Comparison of ENCODE assay signal across 28 cellular contexts in the genomic region with DNA sequence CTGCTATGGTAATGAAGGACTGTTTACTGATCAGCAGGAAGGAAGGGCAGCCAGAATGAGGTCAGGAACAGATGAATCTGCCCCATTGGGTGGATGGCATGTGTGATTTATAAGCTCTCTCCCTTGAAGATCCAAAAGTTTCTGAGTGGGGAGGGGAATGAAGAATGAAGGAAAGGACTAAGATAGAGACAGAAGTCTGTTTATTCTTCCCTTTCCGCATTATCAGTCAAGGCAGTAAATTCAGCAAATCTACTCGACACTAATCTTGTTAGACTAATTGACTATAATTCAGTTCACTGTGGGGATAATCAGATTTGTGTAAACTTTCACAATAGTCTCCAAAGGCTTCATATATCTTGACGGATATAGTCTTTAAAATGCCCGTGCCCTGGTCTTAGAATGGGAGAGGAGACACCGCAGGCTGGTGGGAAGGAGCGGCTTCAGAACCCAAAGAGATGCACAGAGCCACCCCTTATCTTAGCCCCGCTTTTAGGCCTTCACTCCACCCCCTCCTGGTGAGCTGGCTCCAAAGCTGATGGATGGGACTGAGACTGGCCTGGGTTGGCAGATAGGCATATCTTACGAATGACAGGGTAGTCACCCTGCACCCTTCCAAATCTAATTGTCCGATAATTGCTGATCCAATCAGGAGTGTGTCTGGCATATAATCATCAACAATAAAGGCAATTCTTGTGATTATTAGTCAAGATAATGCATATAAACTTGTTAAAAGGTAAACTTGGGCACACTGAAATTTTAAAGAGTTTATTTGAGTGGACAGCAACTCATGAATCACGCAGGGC.
A peak's percentile ranks its signal among the peaks of the same experiment; 100 is the strongest.
DNase-seq lines count a peak whose midpoint lies in the region; ATAC-seq, FAIRE-seq and TF ChIP-seq lines count a peak whose summit lies in the region.
"Had no signal": no experiment of that assay in that cellular context is flagged by ENCODE, and none has a peak within 500 bp of the region (broad histone marks: within the 10 kb centered on the region; RNA-seq: fewer than 3 reads in every experiment).

No MANE protein-coding gene starts in this region.

- in situ Hi-C loops in K562 (cut with MboI), result no loop called here

- H3K27me3 ChIP-seq in A673 (replicated peaks; ENCODE audit: insufficient read depth, low read depth, low read length, poor library complexity) (peaks cover 85% of the 10 kb centered on the region), K562 (ENCODE audit: control insufficient read depth in 2 of 2, insufficient read depth in 2 of 2, low read length in 2 of 2) (peaks cover 10 to 19% of the 10 kb centered on the region in 2 experiments; a peak in 2 of 5 replicates)
- H3K27me3 ChIP-seq: neural progenitor cell, right lobe of liver, suprapubic skin had no signal

- no peak; the same call in 1 of the 2 replicates for TF ChIP-seq EP300 in K562 (IDR thresholded peaks at IDR 0.05; ENCODE audit: low read length)

- peak; percentile 57 for FAIRE-seq in K562 (lab: Jason Lieb, UNC)
- FAIRE-seq: astrocyte, keratinocyte had no signal

- peak; percentile 66 for ATAC-seq in K562
- ATAC-seq in GM18502 (IDR thresholded peaks at IDR 0.05; ENCODE audit: poor library complexity, unreplicated experiment), result no peak
- ATAC-seq: activated CD4-positive, alpha-beta T cell treated with anti-CD3 and anti-CD28 coated beads for 36 hours; right lobe of liver had no signal

- intact Hi-C loops in A673 (cut with micrococcal nuclease; ENCODE audit: unreplicated experiment) (no loop called here), K562 (cut with micrococcal nuclease) (no loop called here)

- no peaks in the 10 kb centered on the region for H3K9me3 Mint-ChIP-seq in activated CD4-positive, alpha-beta T cell treated with anti-CD3 and anti-CD28 coated beads, Interleukin-2, amount 10 ng/mL, durations not matched to agents 7 days and 5 days
- H3K9me3 Mint-ChIP-seq: activated naive CD8-positive, alpha-beta T cell treated with anti-CD3 and anti-CD28 coated beads for 36 hours; T-helper 1 cell treated with Interleukin-12 subunit alpha and Interleukin-12 subunit beta and Interleukin-4 antibody, amounts not matched to agents 30 μg/mL and 1 μg/mL, for 36 hours had no signal

- H3K27me3 Mint-ChIP-seq in activated CD4-positive, alpha-beta T cell treated with anti-CD3 and anti-CD28 coated beads, Interleukin-2, amount 10 ng/mL, durations not matched to agents 7 days and 5 days, result peaks cover 4% of the 10 kb centered on the region
- H3K27me3 Mint-ChIP-seq: activated naive CD8-positive, alpha-beta T cell treated with anti-CD3 and anti-CD28 coated beads for 36 hours had no signal

- no peak for TF ChIP-seq RAD21 in K562 (CRISPR knock-in tag; conservative IDR thresholded peaks at IDR 0.05 in 1 of 2, IDR thresholded peaks at IDR 0.05 in 1 of 2)

- TF ChIP-seq POLR2A in K562 (conservative IDR thresholded peaks at IDR 0.05), result no peak

- H3K79me2 ChIP-seq in K562 (ENCODE audit: control insufficient read depth, insufficient read depth, low read length), result no peaks in the 10 kb centered on the region

- H3K27ac ChIP-seq in A673 (ENCODE audit: low read depth, low read length, poor library complexity, severe bottlenecking) (no peak overlapping the region), K562 (ENCODE audit: extremely low read depth, low read depth, low read length) (no peak overlapping the region)
- H3K27ac ChIP-seq: lower lobe of right lung, neural progenitor cell, right lobe of liver, suprapubic skin had no signal

- TF ChIP-seq CTCF in A673 (conservative IDR thresholded peaks at IDR 0.05; ENCODE audit: low read depth, low read length) (no peak), K562 (IDR thresholded peaks at IDR 0.05 in 2 of 3, conservative IDR thresholded peaks at IDR 0.05 in 1 of 3; ENCODE audit: insufficient read depth in 2 of 3, low read depth in 1 of 3, low read length in 3 of 3) (no peak)

- POLR2A ChIA-PET in A673 (lab: Charles Lee; ENCODE audit: low non-redundant PET) (no interaction called here), K562 (lab: Yijun Ruan, JAX) (interaction anchor here (0.6 to 1.7 kb wide), 5 partner anchors 10 to 398 kb away, joined by 3 to 6 read pairs (median 3); no protein-coding TSS in a partner anchor)
- POLR2A ChIA-PET in activated CD4-positive, alpha-beta T cell treated with anti-CD3 and anti-CD28 coated beads, Interleukin-2, amount 10 ng/mL, durations not matched to agents 7 days and 5 days (lab: Charles Lee), result no interaction called here

- DNase-seq in A673 (ENCODE audit: low spot score) (peak; percentile 94), NCI-H226 (peak; percentile 37), K562 (ENCODE audit: extremely low read depth in 1 of 4, low spot score in 3 of 4) (peak in 2 of 4 experiments; percentile 41 to 63), left kidney (ENCODE audit: low read depth, low spot score) (peak; percentile 58), GF-D8 (lab: John Stamatoyannopoulos, UW) (no peak)
- DNase-seq in stimulated activated CD4-positive, alpha-beta T cell treated with anti-CD3 and anti-CD28 coated beads, Interleukin-4, amount 100 ng/mL, for 24 hours, result no peak
- DNase-seq in activated CD4-positive, alpha-beta T cell treated with anti-CD3 and anti-CD28 coated beads, Interleukin-2, amount 10 ng/mL, durations not matched to agents 7 days and 5 days, result no peak
- DNase-seq: 8988T; activated CD4-positive, alpha-beta T cell treated with anti-CD3 and anti-CD28 coated beads for 36 hours; activated effector memory CD4-positive, alpha-beta T cell treated with Interleukin-2 at 50 U/mL for 16 hours; activated naive CD8-positive, alpha-beta T cell treated with anti-CD3 and anti-CD28 coated beads for 36 hours; activated T-cell treated with anti-CD3 and anti-CD28 coated beads for 4 hours; CD4-positive, CD25-positive, alpha-beta regulatory T cell; DMS 273 treated with DMSO at 0.1 percent for 48 hours; H7; lower lobe of right lung; NCI-H1105; NCI-H187 treated with DMSO at 0.1 percent for 48 hours; NCI-H2171 treated with DMSO at 0.1 percent for 48 hours; NCI-H524 treated with DMSO at 0.1 percent for 48 hours; right lobe of liver; stimulated activated naive CD4-positive, alpha-beta T cell had no signal

- 4% methylated on average over 10 of the region's 10 CpGs for WGBS in K562 (ENCODE audit: insufficient coverage, low coverage, missing lambda C conversion rate)

- H3K4me1 ChIP-seq in A673 (ENCODE audit: insufficient read depth, low read length, poor library complexity, severe bottlenecking) (peaks cover 15% of the 10 kb centered on the region), K562 (replicated peaks in 1 of 2; ENCODE audit: control insufficient read depth in 2 of 2, insufficient read depth in 2 of 2, low read length in 2 of 2) (peaks cover 0 to 26% of the 10 kb centered on the region in 2 experiments; a peak in 4 of 5 replicates)
- H3K4me1 ChIP-seq: lower lobe of right lung, neural progenitor cell, right lobe of liver, suprapubic skin had no signal

- H3K4me1 Mint-ChIP-seq in activated CD4-positive, alpha-beta T cell treated with anti-CD3 and anti-CD28 coated beads, Interleukin-2, amount 10 ng/mL, durations not matched to agents 7 days and 5 days, result no peaks in the 10 kb centered on the region
- H3K4me1 Mint-ChIP-seq: activated CD4-positive, alpha-beta T cell treated with anti-CD3 and anti-CD28 coated beads for 36 hours; CD4-positive, CD25-positive, alpha-beta regulatory T cell had no signal

- no peak overlapping the region for H2AFZ ChIP-seq in K562 (ENCODE audit: low read depth, low read length)
- H2AFZ ChIP-seq: neural progenitor cell had no signal

- H4K20me1 ChIP-seq in K562 (replicated peaks; ENCODE audit: control insufficient read depth, insufficient read depth, low read length), result no peaks in the 10 kb centered on the region

- no peak overlapping the region for H3K9ac ChIP-seq in K562 (ENCODE audit: insufficient read depth in 1 of 2, low read depth in 2 of 2, low read length in 2 of 2)
- H3K9ac ChIP-seq: neural progenitor cell had no signal

- H3K9me1 ChIP-seq in K562 (ENCODE audit: control insufficient read depth, insufficient read depth, low read length), result peaks cover 5% of the 10 kb centered on the region

- CTCF ChIA-PET in A673 (lab: Charles Lee), result interaction anchor here (1.2 kb wide), 1 partner anchor 73 kb away, joined by 3 read pairs; a partner anchor contains a TSS
- CTCF ChIA-PET in K562 (lab: Yijun Ruan, JAX; ENCODE audit: low intra/inter-chr PET ratio), result no interaction called here
- CTCF ChIA-PET in activated CD4-positive, alpha-beta T cell treated with anti-CD3 and anti-CD28 coated beads, Interleukin-2, amount 10 ng/mL, durations not matched to agents 7 days and 5 days (lab: Charles Lee), result no interaction called here

- H3K36me3 Mint-ChIP-seq in activated CD4-positive, alpha-beta T cell treated with anti-CD3 and anti-CD28 coated beads, Interleukin-2, amount 10 ng/mL, durations not matched to agents 7 days and 5 days (ENCODE audit: low read depth), result no peaks in the 10 kb centered on the region
- H3K36me3 Mint-ChIP-seq: activated naive CD8-positive, alpha-beta T cell treated with anti-CD3 and anti-CD28 coated beads for 36 hours; CD4-positive, CD25-positive, alpha-beta regulatory T cell; neural progenitor cell had no signal

- no peak overlapping the region for H3K27ac Mint-ChIP-seq in activated CD4-positive, alpha-beta T cell treated with anti-CD3 and anti-CD28 coated beads, Interleukin-2, amount 10 ng/mL, durations not matched to agents 7 days and 5 days
- H3K27ac Mint-ChIP-seq: activated CD4-positive, alpha-beta T cell treated with anti-CD3 and anti-CD28 coated beads for 36 hours; activated naive CD8-positive, alpha-beta T cell treated with anti-CD3 and anti-CD28 coated beads for 36 hours; CD4-positive, CD25-positive, alpha-beta regulatory T cell; neural progenitor cell; T-helper 1 cell treated with Interleukin-12 subunit alpha and Interleukin-12 subunit beta and Interleukin-4 antibody, amounts not matched to agents 30 μg/mL and 1 μg/mL, for 36 hours had no signal

- H3K4me3 ChIP-seq in A673 (ENCODE audit: low read depth, low read length, poor library complexity, severe bottlenecking) (no peak overlapping the region), K562 (no peak overlapping the region)
- H3K4me3 ChIP-seq: lower lobe of right lung, neural progenitor cell, right lobe of liver, suprapubic skin had no signal

- no TSS peak for BruUV-seq in A673 (replicated peaks; lab: Mats Ljungman, UMichigan)
- no TSS peak for BruUV-seq in K562 (replicated peaks; lab: Mats Ljungman, UMichigan)

- H3K9me3 ChIP-seq in A673 (ENCODE audit: low read depth, low read length, poor library complexity, severe bottlenecking) (no peaks in the 10 kb centered on the region), K562 (replicated peaks; ENCODE audit: control insufficient read depth, insufficient read depth, low read depth, low read length) (peaks cover 2% of the 10 kb centered on the region)
- H3K9me3 ChIP-seq: lower lobe of right lung, right lobe of liver, suprapubic skin had no signal

- H3K4me3 Mint-ChIP-seq in activated CD4-positive, alpha-beta T cell treated with anti-CD3 and anti-CD28 coated beads, Interleukin-2, amount 10 ng/mL, durations not matched to agents 7 days and 5 days, result no peak overlapping the region
- H3K4me3 Mint-ChIP-seq: activated CD4-positive, alpha-beta T cell treated with anti-CD3 and anti-CD28 coated beads for 36 hours; activated naive CD8-positive, alpha-beta T cell treated with anti-CD3 and anti-CD28 coated beads for 36 hours; CD4-positive, CD25-positive, alpha-beta regulatory T cell; neural progenitor cell; T-helper 1 cell treated with Interleukin-12 subunit alpha and Interleukin-12 subunit beta and Interleukin-4 antibody, amounts not matched to agents 30 μg/mL and 1 μg/mL, for 36 hours had no signal

- H3K36me3 ChIP-seq in A673 (ENCODE audit: insufficient read depth, low read length, poor library complexity, severe bottlenecking), result no peaks in the 10 kb centered on the region
- H3K36me3 ChIP-seq in K562 (ENCODE audit: control insufficient read depth, insufficient read depth, low read length), result no peaks in the 10 kb centered on the region
- H3K36me3 ChIP-seq: lower lobe of right lung, neural progenitor cell, right lobe of liver, suprapubic skin had no signal

- no peak overlapping the region; the same call in 1 of the 2 replicates for H3K4me2 ChIP-seq in K562 (ENCODE audit: insufficient read depth, low read length)
- H3K4me2 ChIP-seq: neural progenitor cell had no signal

Comparison
In these comparisons a context has a peak if more than half of its experiments do, and no peak if none do; other contexts are left out.
1. DNase-seq: peak in A673 (single experiment), NCI-H226 (single experiment) and left kidney (single experiment); none in GF-D8 (single experiment), stimulated activated CD4-positive, alpha-beta T cell treated with anti-CD3 and anti-CD28 coated beads, Interleukin-4, amount 100 ng/mL, for 24 hours (single experiment) and activated CD4-positive, alpha-beta T cell treated with anti-CD3 and anti-CD28 coated beads, Interleukin-2, amount 10 ng/mL, durations not matched to agents 7 days and 5 days (single experiment).